In the genomic region with DNA sequence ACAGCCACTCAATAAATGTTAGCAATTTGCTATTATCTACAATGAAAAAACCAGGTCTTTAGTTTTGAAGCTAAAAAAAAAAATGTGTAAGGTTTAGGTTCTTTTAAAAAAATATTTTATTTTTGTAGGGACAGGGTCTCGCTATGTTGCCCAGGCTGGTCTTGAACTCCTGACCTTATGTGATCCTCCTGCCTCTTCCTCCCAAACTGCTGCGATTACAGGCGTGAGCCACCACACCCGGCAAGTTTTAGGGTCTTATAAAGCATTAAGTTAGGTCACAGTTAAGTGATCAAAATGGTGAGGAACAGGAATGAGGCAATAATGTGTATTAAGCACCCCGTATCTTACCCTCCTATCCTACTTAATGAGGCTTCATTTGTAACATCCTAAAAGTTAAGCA, we compare ENCODE assay signal across 8 cellular contexts. TPM values are rescaled to one million over a fixed set of nuclear protein-coding genes. Genes with fewer than 3 reads are reported as not detected.
A peak's percentile ranks its signal among the peaks of the same experiment; 100 is the strongest.
DNase-seq lines count a peak whose midpoint lies in the region; ATAC-seq, FAIRE-seq and TF ChIP-seq lines count a peak whose summit lies in the region.

No MANE protein-coding gene starts in this region.

- TF ChIP-seq RAD21 in H1 (IDR thresholded peaks at IDR 0.05 in 1 of 2, conservative IDR thresholded peaks at IDR 0.05 in 1 of 2; ENCODE audit: low read depth in 2 of 2, low read length in 2 of 2): no peak

- no peak overlapping the region for H3K4ac ChIP-seq in H1 (replicated peaks; ENCODE audit: insufficient read length, low read depth, low read length)

- TF ChIP-seq EP300 in H1 (IDR thresholded peaks at IDR 0.05; ENCODE audit: borderline replicate concordance in 1 of 2, low read depth in 2 of 2, low read length in 2 of 2) (no peak), ovary (IDR thresholded peaks at IDR 0.05) (no peak)

- H3K9me3 ChIP-seq in right atrium auricular region (no peaks in the 10 kb centered on the region), H1 (ENCODE audit: insufficient read depth in 2 of 2, low read depth in 1 of 2, low read length in 1 of 2) (peaks cover 8 to 22% of the 10 kb centered on the region in 2 experiments), ovary (no peaks in the 10 kb centered on the region)

- WGBS in H1 (ENCODE audit: extremely low coverage in 1 of 2, insufficient coverage in 1 of 2, insufficient read length in 1 of 2, insufficient replicate concordance in 2 of 2, low coverage in 1 of 2, low lambda C conversion rate in 2 of 2, missing lambda C conversion rate in 1 of 2), 2 experiments: 64% methylated on average over 5 of the region's 5 CpGs; no CpG with 5 or more reads in 1 of the 2 experiments
- WGBS in ovary, 3 donors: 20 to 44% (median 39%) methylated on average over 5 of the region's 5 CpGs

- CTCF ChIA-PET in H1 (lab: Charles Lee; ENCODE audit: partially characterized antibody): interaction anchor here (1.1 to 1.6 kb wide), 2 partner anchors 24 to 31 kb away, joined by 3 read pairs; no protein-coding TSS in a partner anchor

- DNase-seq in right atrium auricular region (ENCODE audit: low spot score) (no peak), Right ventricle myocardium inferior (ENCODE audit: missing footprints) (no peak), M059J (ENCODE audit: low read depth) (peak; percentile 3), H1 (ENCODE audit: low read depth in 1 of 2, low spot score in 2 of 2) (no peak), ovary (no peak), DMS153 (lab: John Stamatoyannopoulos, UW) (no peak), GM19238 (ENCODE audit: insufficient read length, low spot score) (no peak)
- no peak for DNase-seq in activated CD4-positive, alpha-beta T cell treated with anti-CD3 and anti-CD28 coated beads for 48 hours

- H2AFZ ChIP-seq in H1 (ENCODE audit: low read length): no peak overlapping the region; the same call in 1 of the 2 replicates

- no peak for TF ChIP-seq CTCF in right atrium auricular region (IDR thresholded peaks at IDR 0.05)
- no peak for TF ChIP-seq CTCF in H1 (IDR thresholded peaks at IDR 0.05; ENCODE audit: control extremely low read depth in 1 of 3, insufficient read depth in 1 of 3, low read depth in 1 of 3, low read length in 3 of 3)
- TF ChIP-seq CTCF in ovary (IDR thresholded peaks at IDR 0.05): no peak

- H3K36me3 ChIP-seq in right atrium auricular region (no peaks in the 10 kb centered on the region), H1 (ENCODE audit: control insufficient read depth in 2 of 4, insufficient read depth in 4 of 4, low read length in 3 of 4) (peaks cover 0 to 15% (median 0%) of the 10 kb centered on the region in 4 experiments; a peak in 1 of 8 replicates), ovary (no peaks in the 10 kb centered on the region)

- H4K91ac ChIP-seq in H1 (replicated peaks; ENCODE audit: insufficient read length, low read length): no peak overlapping the region

- H3K18ac ChIP-seq in H1 (ENCODE audit: extremely low read depth, low read length): no peak overlapping the region

- TF ChIP-seq POLR2A in H1 (IDR thresholded peaks at IDR 0.05; ENCODE audit: control extremely low read depth in 1 of 2, low read depth in 2 of 2, low read length in 2 of 2) (no peak), ovary (IDR thresholded peaks at IDR 0.05) (no peak)

- no peak overlapping the region for H2BK120ac ChIP-seq in H1 (replicated peaks; ENCODE audit: low read depth, low read length)

- peak overlapping the region; percentile 67 to 81 for H3K4me3 ChIP-seq in right atrium auricular region
- peak overlapping the region; percentile 84 to 89 (median 86) for H3K4me3 ChIP-seq in H1 (ENCODE audit: extremely low read depth in 1 of 4, insufficient read depth in 2 of 4, low read depth in 3 of 4, low read length in 4 of 4)
- H3K4me3 ChIP-seq in ovary: peak overlapping the region; percentile 98

- H2BK5ac ChIP-seq in H1 (ENCODE audit: low read depth, low read length): no peak overlapping the region

- peaks cover 0 to 29% of the 10 kb centered on the region in 2 donors for H3K4me1 ChIP-seq in right atrium auricular region
- H3K4me1 ChIP-seq in H1 (replicated peaks in 1 of 4; ENCODE audit: control insufficient read depth in 3 of 4, insufficient read depth in 4 of 4, low read length in 3 of 4): peaks cover 0 to 5% (median 1%) of the 10 kb centered on the region in 4 experiments; a peak in 2 of 7 replicates
- H3K4me1 ChIP-seq in ovary (ENCODE audit: insufficient read depth): peaks cover 7% of the 10 kb centered on the region

- H2BK12ac ChIP-seq in H1 (ENCODE audit: low read depth, low read length): no peak overlapping the region

- POLR2A ChIA-PET in H1 (lab: Charles Lee; ENCODE audit: partially characterized antibody): interaction anchor here (1.4 to 1.8 kb wide), 2 partner anchors 10 to 24 kb away, joined by 4 to 9 read pairs; no protein-coding TSS in a partner anchor

- H3K9ac ChIP-seq in H1 (replicated peaks in 1 of 4; ENCODE audit: extremely low read depth in 1 of 4, low read depth in 3 of 4, low read length in 3 of 4): peak overlapping the region in 3 of 4 experiments; percentile 39 to 94 (median 83); a peak in 5 of 7 replicates

- H4K5ac ChIP-seq in H1 (ENCODE audit: insufficient read length, low read depth, low read length): no peak overlapping the region

- H3K4me2 ChIP-seq in H1 (ENCODE audit: insufficient read depth in 1 of 2, low read depth in 2 of 2, low read length in 2 of 2): peak overlapping the region; percentile 53 to 61

- H3K27ac ChIP-seq in right atrium auricular region (peak overlapping the region; percentile 72 to 91), H1 (ENCODE audit: low read depth, low read length) (0 out of 2 replicates have a peak overlapping the region, but pooled peaks have one; percentile 83), ovary (peak overlapping the region in 1 of 2 donors; percentile 51)

- H2BK20ac ChIP-seq in H1 (ENCODE audit: low read length): no peak overlapping the region

- H4K20me1 ChIP-seq in H1 (replicated peaks in 1 of 2; ENCODE audit: control insufficient read depth in 1 of 2, insufficient read depth in 2 of 2, low read length in 2 of 2): peaks cover 0 to 2% of the 10 kb centered on the region in 2 experiments

- H2AK5ac ChIP-seq in H1 (ENCODE audit: low read depth, low read length): no peak overlapping the region

- H2BK15ac ChIP-seq in H1 (ENCODE audit: low read length): no peak overlapping the region

- H3K79me2 ChIP-seq in H1 (ENCODE audit: control insufficient read depth in 1 of 2, insufficient read depth in 2 of 2, low read length in 2 of 2): peaks cover 0 to 51% of the 10 kb centered on the region in 2 experiments; a peak in 3 of 4 replicates

- no peak overlapping the region for H3K23ac ChIP-seq in H1 (ENCODE audit: insufficient read length)

- no peak overlapping the region for H4K8ac ChIP-seq in H1 (ENCODE audit: extremely low read depth, insufficient read depth, low read length)

- H3K56ac ChIP-seq in H1 (replicated peaks; ENCODE audit: insufficient read length, low read depth, low read length): no peak overlapping the region

- FAIRE-seq in H1 (lab: Jason Lieb, UNC): no peak

- intact Hi-C loops in Right ventricle myocardium inferior (cut with DNase I) (no loop called here), ovary (cut with DNase I) (loop anchor here in 1 of 4 donors (10.0 kb wide), 1 partner anchor 296 kb away; a partner anchor contains a TSS)

- H3K23me2 ChIP-seq in H1 (ENCODE audit: low read depth, low read length): no peaks in the 10 kb centered on the region

- ATAC-seq in Right ventricle myocardium inferior: no peak

- H3K79me1 ChIP-seq in H1 (ENCODE audit: low read depth, low read length): no peaks in the 10 kb centered on the region; the same call in 1 of the 2 replicates

- H3K14ac ChIP-seq in H1 (ENCODE audit: insufficient read length): no peak overlapping the region

- no peaks in the 10 kb centered on the region for H3K27me3 ChIP-seq in right atrium auricular region
- no peaks in the 10 kb centered on the region for H3K27me3 ChIP-seq in H1 (replicated peaks in 1 of 4; ENCODE audit: control insufficient read depth in 3 of 4, extremely low read depth in 1 of 4, insufficient read depth in 3 of 4, low read length in 3 of 4)
- no peaks in the 10 kb centered on the region for H3K27me3 ChIP-seq in ovary

TF ChIP-seq in H1, 55 proteins besides CTCF, POLR2A, EP300 and RAD21 (continues in another document):
- TF ChIP-seq EZH2 (IDR thresholded peaks at IDR 0.05; ENCODE audit: low read depth, low read length, severe bottlenecking): no peak
- no peak for TF ChIP-seq MAFK (IDR thresholded peaks at IDR 0.05; ENCODE audit: low read depth, low read length)
- no peak for TF ChIP-seq POU5F1 (IDR thresholded peaks at IDR 0.05; ENCODE audit: low read depth, low read length)
- TF ChIP-seq TAF1 (IDR thresholded peaks at IDR 0.05; ENCODE audit: low read depth, low read length): no peak
- no peak for TF ChIP-seq SP2 (IDR thresholded peaks at IDR 0.05; ENCODE audit: low read length)
- no peak for TF ChIP-seq CTBP2 (IDR thresholded peaks at IDR 0.05; ENCODE audit: borderline replicate concordance, insufficient read depth, insufficient read length, low read length)
- no peak for TF ChIP-seq KDM4A (IDR thresholded peaks at IDR 0.05; ENCODE audit: low read depth, low read length, severe bottlenecking)
- no peak for TF ChIP-seq SP4 (IDR thresholded peaks at IDR 0.05; ENCODE audit: low read length)
- TF ChIP-seq POLR2AphosphoS5 (IDR thresholded peaks at IDR 0.05; ENCODE audit: low read depth, low read length): no peak
- TF ChIP-seq TAF7 (optimal IDR thresholded peaks at IDR 0.05; ENCODE audit: borderline replicate concordance, low read depth, low read length): no peak
- TF ChIP-seq, protein P1, sequence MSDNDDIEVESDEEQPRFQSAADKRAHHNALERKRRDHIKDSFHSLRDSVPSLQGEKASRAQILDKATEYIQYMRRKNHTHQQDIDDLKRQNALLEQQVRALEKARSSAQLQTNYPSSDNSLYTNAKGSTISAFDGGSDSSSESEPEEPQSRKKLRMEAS (IDR thresholded peaks at IDR 0.05): no peak
- TF ChIP-seq NANOG (IDR thresholded peaks at IDR 0.05; ENCODE audit: insufficient read depth, low read depth, low read length, poor library complexity, severe bottlenecking): no peak
- TF ChIP-seq KDM5A (IDR thresholded peaks at IDR 0.05; ENCODE audit: low read length): no peak

RNA-seq across cellular contexts. Expression of a gene that starts 0.8 kb away (rescaled TPM):
- total RNA-seq in right atrium auricular region: 10 to 100 TPM; 15.1 to 33.1 TPM
- 44.8 TPM for total RNA-seq in Right ventricle myocardium inferior
- 120 and 175 TPM in 2 replicates for total RNA-seq in M059J (2014; rRNA removed; shearing (Covaris generic))
- total RNA-seq in H1 (2021; fragmentation: NEBNext Ultra II Directional; extraction: Animal tissue kit (Norgen Biotek cat#: 25700)): 75.3 and 80.2 TPM in 2 replicates
- 9.6 and 20.8 TPM in 2 replicates for polyA plus RNA-seq in H1 (2011; rRNA removed)
- 207 TPM for polyA plus RNA-seq in H1 (2011; cell fraction: cytosol; rRNA removed)
- polyA plus RNA-seq in H1 (2011; cell fraction: nucleus; rRNA removed): 6.5 TPM
- 253 to 814 TPM (median 543 TPM) in 4 replicates for polyA plus RNA-seq in H1 (2012, experiment 1 of 2)
- 70.9 TPM for polyA plus RNA-seq in H1 (2012, experiment 2 of 2)
- 158 TPM for polyA plus RNA-seq in H1 (2013, experiment 1 of 2)
- 184 TPM for polyA plus RNA-seq in H1 (2013, experiment 2 of 2)
- 5.5 and 13.6 TPM in 2 replicates for polyA minus RNA-seq in H1 (2011; rRNA and poly(A)+ RNA removed)
- polyA minus RNA-seq in H1 (2011; cell fraction: cytosol; rRNA and poly(A)+ RNA removed): 36.6 TPM
- polyA minus RNA-seq in H1 (2011; cell fraction: nucleus; rRNA and poly(A)+ RNA removed): 13.1 TPM
- 10 to 100 TPM; 20.5 to 50.6 (median 45.2) TPM for total RNA-seq in ovary
- 100 to 1,000 TPM in 1 of 2 donors, 10 to 100 TPM in 1; 73.4 to 308 TPM for polyA plus RNA-seq in ovary
